In genomic region chr5:68562308-68562707, GRCh38 we compare ENCODE assay signal across 10 cellular contexts.
DNase-seq lines count a peak whose midpoint lies in the region; ATAC-seq and TF ChIP-seq lines count a peak whose summit lies in the region.
"Had no signal": no experiment of that assay in that cellular context is flagged by ENCODE, and none has a peak within 500 bp of the region (broad histone marks: within the 10 kb centered on the region; RNA-seq: fewer than 3 reads in every experiment).

No MANE protein-coding gene starts in this region.

- no peak overlapping the region for H2AK9ac ChIP-seq in IMR-90 (replicated peaks; ENCODE audit: low read depth, low read length, poor library complexity)

- no peak overlapping the region for H3K14ac ChIP-seq in IMR-90 (replicated peaks; ENCODE audit: low read depth, low read length)

- no peak; the same call in 1 of the 2 replicates for ATAC-seq in IMR-90 (ENCODE audit: low read depth)
- peak; percentile 96 to 98 (median 97) for ATAC-seq in right lobe of liver
- no peak for ATAC-seq in activated T-cell treated with anti-CD3 and anti-CD28 coated beads, Interleukin-2, amount 50 U/mL, for 72 hours (replicated peaks in 1 of 2)
- no peak for ATAC-seq in activated naive CD4-positive, alpha-beta T cell treated with anti-CD3 and anti-CD28 coated beads, Interleukin-2, amount 50 U/mL, for 72 hours
- ATAC-seq: naive thymus-derived CD4-positive, alpha-beta T cell had no signal

- H3K36me3 ChIP-seq in A673 (ENCODE audit: insufficient read depth, low read length, poor library complexity, severe bottlenecking) (no peaks in the 10 kb centered on the region), IMR-90 (ENCODE audit: control insufficient read depth, insufficient read depth, low read length) (no peaks in the 10 kb centered on the region), right lobe of liver (no peaks in the 10 kb centered on the region)

- no peak overlapping the region for H2BK15ac ChIP-seq in IMR-90 (ENCODE audit: low read depth, low read length)

- no peak overlapping the region for H3K4me2 ChIP-seq in IMR-90 (ENCODE audit: low read depth, low read length)

- H4K20me1 ChIP-seq in IMR-90 (ENCODE audit: insufficient read depth, low read length): no peaks in the 10 kb centered on the region

- no peak for TF ChIP-seq CTCF in A673 (conservative IDR thresholded peaks at IDR 0.05; ENCODE audit: low read depth, low read length)
- TF ChIP-seq CTCF in IMR-90 (conservative IDR thresholded peaks at IDR 0.05; ENCODE audit: low read depth, low read length): no peak
- TF ChIP-seq CTCF in choroid plexus epithelial cell (conservative IDR thresholded peaks at IDR 0.05; ENCODE audit: low read depth, low read length): no peak
- no peak for TF ChIP-seq CTCF in right lobe of liver (IDR thresholded peaks at IDR 0.05)

- H3K36me3 Mint-ChIP-seq in activated T-cell treated with anti-CD3 and anti-CD28 coated beads, Interleukin-2, amount 50 U/mL, for 72 hours (ENCODE audit: insufficient read depth in 2 of 2): peaks cover 7% of the 10 kb centered on the region in 2 donors
- H3K36me3 Mint-ChIP-seq in activated CD4-positive, alpha-beta T cell treated with anti-CD3 and anti-CD28 coated beads, Interleukin-2, amount 10 ng/mL, durations not matched to agents 7 days and 5 days (ENCODE audit: low read depth): peaks cover 1% of the 10 kb centered on the region
- H3K36me3 Mint-ChIP-seq in activated naive CD4-positive, alpha-beta T cell treated with anti-CD3 and anti-CD28 coated beads, Interleukin-2, amount 50 U/mL, for 72 hours: peaks cover 0 to 4% of the 10 kb centered on the region in 2 donors
- H3K36me3 Mint-ChIP-seq: CD4-positive, CD25-positive, alpha-beta regulatory T cell had no signal

- no peak overlapping the region for H2BK5ac ChIP-seq in IMR-90 (ENCODE audit: low read depth, low read length, poor library complexity, severe bottlenecking)

- no peak overlapping the region for H4K91ac ChIP-seq in IMR-90 (ENCODE audit: insufficient read depth, low read depth, low read length)

- H3K4me3 Mint-ChIP-seq in activated T-cell treated with anti-CD3 and anti-CD28 coated beads, Interleukin-2, amount 50 U/mL, for 72 hours: no peak overlapping the region
- no peak overlapping the region for H3K4me3 Mint-ChIP-seq in activated CD4-positive, alpha-beta T cell treated with anti-CD3 and anti-CD28 coated beads, Interleukin-2, amount 10 ng/mL, durations not matched to agents 7 days and 5 days
- H3K4me3 Mint-ChIP-seq: CD4-positive, CD25-positive, alpha-beta regulatory T cell; naive thymus-derived CD4-positive, alpha-beta T cell had no signal

- H3K4me1 ChIP-seq in A673 (ENCODE audit: insufficient read depth, low read length, poor library complexity, severe bottlenecking) (peaks cover 35% of the 10 kb centered on the region), IMR-90 (ENCODE audit: control insufficient read depth, insufficient read depth, low read length) (peaks cover 4% of the 10 kb centered on the region), right lobe of liver (peaks cover 0 to 21% (median under 1%) of the 10 kb centered on the region in 4 donors)

- H2AFZ ChIP-seq in IMR-90 (replicated peaks; ENCODE audit: low read length, poor library complexity): no peak overlapping the region

- H3K9ac ChIP-seq in IMR-90 (ENCODE audit: low read depth, low read length): no peak overlapping the region

- H3K9me1 ChIP-seq in IMR-90 (ENCODE audit: insufficient read depth, low read length): no peaks in the 10 kb centered on the region

- TF ChIP-seq POLR2A in IMR-90 (IDR thresholded peaks at IDR 0.05; ENCODE audit: low read depth, low read length) (no peak), right lobe of liver (IDR thresholded peaks at IDR 0.05) (peak; percentile 13)

- H2AK5ac ChIP-seq in IMR-90 (ENCODE audit: low read depth, low read length): no peak overlapping the region

- CTCF ChIA-PET in A673 (lab: Charles Lee): no interaction called here
- CTCF ChIA-PET in IMR-90 (lab: Yijun Ruan, JAX): no interaction called here
- CTCF ChIA-PET in activated CD4-positive, alpha-beta T cell treated with anti-CD3 and anti-CD28 coated beads, Interleukin-2, amount 10 ng/mL, durations not matched to agents 7 days and 5 days (lab: Charles Lee): no interaction called here

- no peak overlapping the region for H2BK120ac ChIP-seq in IMR-90 (ENCODE audit: low read depth, low read length)

- H4K5ac ChIP-seq in IMR-90 (ENCODE audit: low read depth, low read length): no peak overlapping the region

- H3K27ac ChIP-seq in A673 (ENCODE audit: low read depth, low read length, poor library complexity, severe bottlenecking) (peak overlapping the region; percentile 38), IMR-90 (ENCODE audit: insufficient read depth, low read length) (no peak overlapping the region), right lobe of liver (peak overlapping the region in 1 of 3 donors; percentile 20)

- peaks cover 5 to 12% of the 10 kb centered on the region in 2 donors for H3K9me3 Mint-ChIP-seq in activated T-cell treated with anti-CD3 and anti-CD28 coated beads, Interleukin-2, amount 50 U/mL, for 72 hours
- H3K9me3 Mint-ChIP-seq in activated CD4-positive, alpha-beta T cell treated with anti-CD3 and anti-CD28 coated beads, Interleukin-2, amount 10 ng/mL, durations not matched to agents 7 days and 5 days: peaks cover 4% of the 10 kb centered on the region
- H3K9me3 Mint-ChIP-seq in activated naive CD4-positive, alpha-beta T cell treated with anti-CD3 and anti-CD28 coated beads, Interleukin-2, amount 50 U/mL, for 72 hours: peaks cover 14 to 21% of the 10 kb centered on the region in 2 donors

- H4K8ac ChIP-seq in IMR-90 (ENCODE audit: low read depth in 2 of 2, low read length in 2 of 2): no peak overlapping the region

- dilution Hi-C loops in IMR-90 (cut with HindIII; ENCODE audit: low sequenced_read_pairs, unreplicated experiment): no loop called here

- H3K18ac ChIP-seq in IMR-90 (ENCODE audit: low read depth, low read length): no peak overlapping the region

- H3K79me1 ChIP-seq in IMR-90 (ENCODE audit: low read depth in 1 of 2, low read length in 2 of 2): no peaks in the 10 kb centered on the region

- peaks cover 6% of the 10 kb centered on the region for H3K27me3 Mint-ChIP-seq in activated T-cell treated with anti-CD3 and anti-CD28 coated beads, Interleukin-2, amount 50 U/mL, for 72 hours (ENCODE audit: low read depth)
- H3K27me3 Mint-ChIP-seq in activated CD4-positive, alpha-beta T cell treated with anti-CD3 and anti-CD28 coated beads, Interleukin-2, amount 10 ng/mL, durations not matched to agents 7 days and 5 days: peaks cover 2% of the 10 kb centered on the region
- H3K27me3 Mint-ChIP-seq: CD4-positive, CD25-positive, alpha-beta regulatory T cell had no signal

- DNase-seq in A673 (ENCODE audit: low spot score): peak; percentile 87
- DNase-seq in IMR-90: peak; percentile 44
- DNase-seq in choroid plexus epithelial cell (ENCODE audit: low read depth): peak; percentile 85
- peak in 2 of 3 donors; percentile 68 to 92 for DNase-seq in right lobe of liver
- no peak for DNase-seq in NCI-H748 treated with DMSO at 0.1 percent for 48 hours (lab: John Stamatoyannopoulos, UW)
- DNase-seq in activated T-cell treated with anti-CD3 and anti-CD28 coated beads, Interleukin-2, amount 50 U/mL, for 72 hours: no peak
- DNase-seq in activated CD4-positive, alpha-beta T cell treated with anti-CD3 and anti-CD28 coated beads, Interleukin-2, amount 10 ng/mL, durations not matched to agents 7 days and 5 days: no peak
- no peak for DNase-seq in activated naive CD4-positive, alpha-beta T cell treated with anti-CD3 and anti-CD28 coated beads, Interleukin-2, amount 50 U/mL, for 72 hours (ENCODE audit: low spot score in 2 of 2)
- DNase-seq: CD4-positive, CD25-positive, alpha-beta regulatory T cell; naive thymus-derived CD4-positive, alpha-beta T cell had no signal

- H3K23ac ChIP-seq in IMR-90 (ENCODE audit: low read depth, low read length): no peak overlapping the region

- BruUV-seq in A673 (replicated peaks; lab: Mats Ljungman, UMichigan) (no TSS peak), IMR-90 (replicated peaks; lab: Mats Ljungman, UMichigan) (no TSS peak)

- H3K27me3 ChIP-seq in A673 (replicated peaks; ENCODE audit: insufficient read depth, low read depth, low read length, poor library complexity) (no peaks in the 10 kb centered on the region), IMR-90 (ENCODE audit: control insufficient read depth, insufficient read depth, low read length) (no peaks in the 10 kb centered on the region), right lobe of liver (no peaks in the 10 kb centered on the region)

- no peak for TF ChIP-seq RAD21 in IMR-90 (IDR thresholded peaks at IDR 0.05; ENCODE audit: low read length)

- no peak overlapping the region for H2BK20ac ChIP-seq in IMR-90 (ENCODE audit: low read depth, low read length)

- no peak overlapping the region for H3K56ac ChIP-seq in IMR-90 (ENCODE audit: extremely low read depth, insufficient read depth, low read length)

- H3K4me1 Mint-ChIP-seq in activated T-cell treated with anti-CD3 and anti-CD28 coated beads, Interleukin-2, amount 50 U/mL, for 72 hours (ENCODE audit: low read depth): no peaks in the 10 kb centered on the region
- no peaks in the 10 kb centered on the region for H3K4me1 Mint-ChIP-seq in activated CD4-positive, alpha-beta T cell treated with anti-CD3 and anti-CD28 coated beads, Interleukin-2, amount 10 ng/mL, durations not matched to agents 7 days and 5 days
- H3K4me1 Mint-ChIP-seq: CD4-positive, CD25-positive, alpha-beta regulatory T cell; naive thymus-derived CD4-positive, alpha-beta T cell had no signal

- in situ Hi-C loops in IMR-90 (cut with MboI; ENCODE audit: low sequenced_read_pairs): no loop called here

- intact Hi-C loops in A673 (cut with micrococcal nuclease; ENCODE audit: unreplicated experiment): no loop called here
- intact Hi-C loops in IMR-90 (cut with micrococcal nuclease): no loop called here
- intact Hi-C loops in right lobe of liver (cut with DNase I): no loop called here

- WGBS in IMR-90 (ENCODE audit: extremely low coverage in 2 of 2, insufficient read length in 1 of 2), 2 experiments: no CpG with 5 or more reads among the region's 3 CpGs
- whole genome bisulfite sequencing in right lobe of liver (ENCODE audit: insufficient coverage, low coverage, low lambda C conversion rate, missing lambda C conversion rate): 20% methylated on average over 3 of the region's 3 CpGs

- H3K4ac ChIP-seq in IMR-90 (ENCODE audit: low read depth, low read length): no peak overlapping the region

- H3K9me3 ChIP-seq in A673 (ENCODE audit: low read depth, low read length, poor library complexity, severe bottlenecking): peaks cover 22% of the 10 kb centered on the region
- peaks cover 5% of the 10 kb centered on the region; the same call in 1 of the 2 replicates for H3K9me3 ChIP-seq in IMR-90 (ENCODE audit: control insufficient read depth, insufficient read depth, low read length)
- no peaks in the 10 kb centered on the region for H3K9me3 ChIP-seq in right lobe of liver

- POLR2A ChIA-PET in A673 (lab: Charles Lee; ENCODE audit: low non-redundant PET): no interaction called here
- POLR2A ChIA-PET in IMR-90 (lab: Charles Lee; ENCODE audit: unreplicated experiment): no interaction called here
- POLR2A ChIA-PET in activated CD4-positive, alpha-beta T cell treated with anti-CD3 and anti-CD28 coated beads, Interleukin-2, amount 10 ng/mL, durations not matched to agents 7 days and 5 days (lab: Charles Lee): no interaction called here

- H3K4me3 ChIP-seq in A673 (ENCODE audit: low read depth, low read length, poor library complexity, severe bottlenecking) (no peak overlapping the region), IMR-90 (ENCODE audit: insufficient read depth, low read depth, low read length) (no peak overlapping the region), choroid plexus epithelial cell (ENCODE audit: low read depth, low read length) (no peak overlapping the region), right lobe of liver (no peak overlapping the region)

- no peak overlapping the region for H3K27ac Mint-ChIP-seq in activated T-cell treated with anti-CD3 and anti-CD28 coated beads, Interleukin-2, amount 50 U/mL, for 72 hours
- no peak overlapping the region for H3K27ac Mint-ChIP-seq in activated CD4-positive, alpha-beta T cell treated with anti-CD3 and anti-CD28 coated beads, Interleukin-2, amount 10 ng/mL, durations not matched to agents 7 days and 5 days
- no peak overlapping the region for H3K27ac Mint-ChIP-seq in activated naive CD4-positive, alpha-beta T cell treated with anti-CD3 and anti-CD28 coated beads, Interleukin-2, amount 50 U/mL, for 72 hours
- H3K27ac Mint-ChIP-seq: CD4-positive, CD25-positive, alpha-beta regulatory T cell; naive thymus-derived CD4-positive, alpha-beta T cell had no signal

Comparison
In these comparisons a context has a peak if more than half of its experiments do, and no peak if none do; other contexts are left out.
1. DNase-seq: peak in A673 (single experiment), IMR-90 (single experiment), choroid plexus epithelial cell (single experiment) and right lobe of liver (2 of 3); none in NCI-H748 treated with DMSO at 0.1 percent for 48 hours (single experiment), activated T-cell treated with anti-CD3 and anti-CD28 coated beads, Interleukin-2, amount 50 U/mL, for 72 hours (0 of 2), activated CD4-positive, alpha-beta T cell treated with anti-CD3 and anti-CD28 coated beads, Interleukin-2, amount 10 ng/mL, durations not matched to agents 7 days and 5 days (single experiment) and activated naive CD4-positive, alpha-beta T cell treated with anti-CD3 and anti-CD28 coated beads, Interleukin-2, amount 50 U/mL, for 72 hours (0 of 2).
2. ATAC-seq: peak in right lobe of liver (4 of 4); none in IMR-90 (single experiment), activated T-cell treated with anti-CD3 and anti-CD28 coated beads, Interleukin-2, amount 50 U/mL, for 72 hours (0 of 2) and activated naive CD4-positive, alpha-beta T cell treated with anti-CD3 and anti-CD28 coated beads, Interleukin-2, amount 50 U/mL, for 72 hours (0 of 2).